14 cellular contexts compared by ENCODE assay signal in the genomic region with DNA sequence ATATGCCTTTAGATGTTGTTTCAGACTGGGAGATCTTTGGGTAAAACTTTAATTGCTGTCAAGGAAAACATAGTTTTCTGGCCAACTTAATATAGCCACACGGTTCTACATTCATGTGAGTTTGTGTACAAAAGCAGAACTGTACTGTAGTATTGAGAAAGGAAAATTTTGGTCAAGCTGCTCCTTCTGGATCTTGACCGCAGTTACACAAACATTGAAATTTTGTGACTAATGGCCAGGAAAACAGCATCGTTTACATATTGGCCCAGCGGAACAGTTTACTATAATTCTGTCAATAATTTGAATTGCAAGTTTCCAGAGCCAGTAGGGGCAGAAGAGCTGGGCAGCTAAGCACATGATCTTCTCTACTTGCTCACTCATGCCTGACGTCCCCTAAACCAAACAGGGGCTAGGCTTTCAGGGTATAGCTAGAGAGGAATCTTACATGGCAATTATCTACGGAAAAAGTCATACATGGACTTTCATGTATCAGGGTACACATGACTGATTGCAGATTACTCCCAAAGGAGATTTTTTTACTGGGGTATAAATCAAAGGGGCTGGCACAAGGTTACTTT. TPM values are rescaled to one million over a fixed set of nuclear protein-coding genes. Genes with fewer than 3 reads are reported as not detected.
DNase-seq lines count a peak whose midpoint lies in the region; ATAC-seq and TF ChIP-seq lines count a peak whose summit lies in the region.
"Had no signal": no experiment of that assay in that cellular context is flagged by ENCODE, and none has a peak within 500 bp of the region (broad histone marks: within the 10 kb centered on the region; RNA-seq: fewer than 3 reads in every experiment).

No MANE protein-coding gene starts in this region.

- no peak overlapping the region for H3K4me3 Mint-ChIP-seq in type B pancreatic cell

- H3K4me3 ChIP-seq in foreskin fibroblast (ENCODE audit: low read depth in 1 of 2, low read length in 2 of 2), result no peak overlapping the region
- H3K4me3 ChIP-seq: mucosa of descending colon had no signal

- TF ChIP-seq CTCF in foreskin fibroblast (IDR thresholded peaks at IDR 0.05; ENCODE audit: low read depth, low read length) (no peak), type B pancreatic cell (conservative IDR thresholded peaks at IDR 0.05) (no peak)

- H3K36me3 Mint-ChIP-seq in type B pancreatic cell, result peaks cover 28% of the 10 kb centered on the region

- DNase-seq in NOMO-1 (lab: John Stamatoyannopoulos, UW; ENCODE audit: unreplicated experiment in 2 of 2), result peak; percentile 25 to 43
- DNase-seq in NOMO-1 treated with dmso at 0.1 percent for 144 hours (lab: John Stamatoyannopoulos, UW; ENCODE audit: unreplicated experiment), result no peak
- peak; percentile 45 for DNase-seq in NOMO-1 treated with DMSO at 0.1 percent for 48 hours (lab: John Stamatoyannopoulos, UW; ENCODE audit: unreplicated experiment)
- DNase-seq in foreskin fibroblast, result peak; percentile 45 to 75
- DNase-seq in type B pancreatic cell (ENCODE audit: extremely low spot score, unreplicated experiment), result no peak
- no peak for DNase-seq in substantia nigra (lab: John Stamatoyannopoulos, UW)
- no peak for DNase-seq in activated CD4-positive, CD25-positive, alpha-beta regulatory T cell treated with anti-CD3 and anti-CD28 coated beads, Interleukin-2, amount 50 U/mL, for 72 hours
- DNase-seq: activated CD4-positive, alpha-beta T cell treated with anti-CD3 and anti-CD28 coated beads, Interleukin-2, amount 50 U/mL, for 4 hours; dermis blood vessel endothelial cell; Karpas-422; mucosa of descending colon had no signal

- peak overlapping the region; percentile 1 for H3K27ac Mint-ChIP-seq in type B pancreatic cell

- H3K27ac ChIP-seq in substantia nigra (ENCODE audit: low read depth, low read length, poor library complexity, severe bottlenecking), result no peak overlapping the region

- H3K9me3 Mint-ChIP-seq in type B pancreatic cell, result peaks cover 13% of the 10 kb centered on the region

- ATAC-seq in HG03571 (IDR thresholded peaks at IDR 0.05; ENCODE audit: unreplicated experiment), result no peak
- ATAC-seq: mucosa of descending colon had no signal

- peaks cover 23% of the 10 kb centered on the region for H3K4me1 Mint-ChIP-seq in type B pancreatic cell (ENCODE audit: unreplicated experiment)

- peaks cover 5% of the 10 kb centered on the region for H3K27me3 Mint-ChIP-seq in type B pancreatic cell

RNA-seq across cellular contexts. Expression of gene ART4, which starts 11.3 kb away (rescaled TPM):
- total RNA-seq in type B pancreatic cell (ENCODE audit: low replicate concordance), result 0.22 and 0.81 TPM in 2 replicates
- total RNA-seq: A172, Daoy had no signal

RNA-seq across cellular contexts. Expression of gene MGP, which starts 31.0 kb away (rescaled TPM):
- total RNA-seq in type B pancreatic cell (ENCODE audit: low replicate concordance), result 5.4 and 41.1 TPM in 2 replicates

RNA-seq across cellular contexts. Expression of gene SMCO3, which starts 40.7 kb away (rescaled TPM):
- not detected in 2 replicates for total RNA-seq in type B pancreatic cell (ENCODE audit: low replicate concordance)
- total RNA-seq: A172, mucosa of descending colon had no signal

RNA-seq across cellular contexts. Expression of gene C12orf60, which starts 51.2 kb away (rescaled TPM):
- total RNA-seq in type B pancreatic cell (ENCODE audit: low replicate concordance), result 1.9 and 2.7 TPM in 2 replicates

RNA-seq across cellular contexts. Expression of gene WBP11, which starts 51.4 kb away (rescaled TPM):
- 86.3 and 134 TPM in 2 replicates for total RNA-seq in type B pancreatic cell (ENCODE audit: low replicate concordance)

Comparison
In these comparisons a context has a peak if more than half of its experiments do, and no peak if none do; other contexts are left out.
1. DNase-seq: peak in NOMO-1 (2 of 2), NOMO-1 treated with DMSO at 0.1 percent for 48 hours (single experiment) and foreskin fibroblast (2 of 2); none in NOMO-1 treated with dmso at 0.1 percent for 144 hours (single experiment), type B pancreatic cell (single experiment), substantia nigra (0 of 49) and activated CD4-positive, CD25-positive, alpha-beta regulatory T cell treated with anti-CD3 and anti-CD28 coated beads, Interleukin-2, amount 50 U/mL, for 72 hours (single experiment).